In genomic region chr1:15574741-15575140, GRCh38 we compare ENCODE assay signal across 19 cellular contexts. TPM values are rescaled to one million over a fixed set of nuclear protein-coding genes. Genes with fewer than 3 reads are reported as not detected.
A peak's percentile ranks its signal among the peaks of the same experiment; 100 is the strongest.
DNase-seq lines count a peak whose midpoint lies in the region; ATAC-seq and TF ChIP-seq lines count a peak whose summit lies in the region.
"Had no signal": no experiment of that assay in that cellular context is flagged by ENCODE, and none has a peak within 500 bp of the region (broad histone marks: within the 10 kb centered on the region; RNA-seq: fewer than 3 reads in every experiment).

No MANE protein-coding gene starts in this region.

- H3K4me1 Mint-ChIP-seq in CD4-positive, CD25-positive, alpha-beta regulatory T cell, result peaks cover 15 to 45% (median 24%) of the 10 kb centered on the region in 4 donors
- peaks cover 19 to 41% (median 35%) of the 10 kb centered on the region in 7 donors for H3K4me1 Mint-ChIP-seq in naive thymus-derived CD4-positive, alpha-beta T cell
- peaks cover 8 to 11% of the 10 kb centered on the region in 2 donors for H3K4me1 Mint-ChIP-seq in natural killer cell treated with Interleukin-12 subunit alpha and Interleukin-12 subunit beta and Interleukin-15 and Interleukin-18, amount 100 ng/mL, for 72 hours (ENCODE audit: low read depth in 2 of 2)
- H3K4me1 Mint-ChIP-seq: mesothelial cell of epicardium had no signal

- CTCF ChIA-PET in naive thymus-derived CD4-positive, alpha-beta T cell (lab: Charles Lee), result no interaction called here

- H3K36me3 Mint-ChIP-seq in CD4-positive, CD25-positive, alpha-beta regulatory T cell, result peaks cover 22% of the 10 kb centered on the region
- peaks cover 5 to 33% (median 25%) of the 10 kb centered on the region in 5 donors for H3K36me3 Mint-ChIP-seq in naive thymus-derived CD4-positive, alpha-beta T cell
- no peaks in the 10 kb centered on the region for H3K36me3 Mint-ChIP-seq in natural killer cell treated with Interleukin-12 subunit alpha and Interleukin-12 subunit beta and Interleukin-15 and Interleukin-18, amount 100 ng/mL, for 72 hours

- POLR2A ChIA-PET in naive thymus-derived CD4-positive, alpha-beta T cell (lab: Charles Lee), result interaction anchor here (1.0 to 1.3 kb wide), 3 partner anchors 9 to 48 kb away, joined by 3 to 8 read pairs (median 3); partner anchors contain the start of gene DNAJC16

- H2AFZ ChIP-seq in Karpas-422 (ENCODE audit: low read length), result no peak overlapping the region

- no peak for TF ChIP-seq CTCF in 22Rv1 (IDR thresholded peaks at IDR 0.05)

- ATAC-seq in CD4-positive, CD25-positive, alpha-beta regulatory T cell (ENCODE audit: low read depth in 2 of 2), result no peak
- no peak for ATAC-seq in naive thymus-derived CD4-positive, alpha-beta T cell
- ATAC-seq in natural killer cell treated with Interleukin-12 subunit alpha and Interleukin-12 subunit beta and Interleukin-15 and Interleukin-18, amount 100 ng/mL, for 72 hours, result no peak
- no peak for ATAC-seq in HG03520 (IDR thresholded peaks at IDR 0.05; ENCODE audit: unreplicated experiment)
- no peak for ATAC-seq in HG02981 (IDR thresholded peaks at IDR 0.05; ENCODE audit: unreplicated experiment)

- H3K9ac ChIP-seq in Karpas-422 (ENCODE audit: low read length), result no peak overlapping the region

- no peaks in the 10 kb centered on the region for H3K27me3 Mint-ChIP-seq in CD4-positive, CD25-positive, alpha-beta regulatory T cell
- H3K27me3 Mint-ChIP-seq in naive thymus-derived CD4-positive, alpha-beta T cell, result no peaks in the 10 kb centered on the region
- H3K27me3 Mint-ChIP-seq in natural killer cell treated with Interleukin-12 subunit alpha and Interleukin-12 subunit beta and Interleukin-15 and Interleukin-18, amount 100 ng/mL, for 72 hours, result no peaks in the 10 kb centered on the region
- H3K27me3 Mint-ChIP-seq: activated naive CD8-positive, alpha-beta T cell treated with anti-CD3 and anti-CD28 coated beads, Interleukin-2, amount 10 ng/mL, durations not matched to agents 7 days and 5 days had no signal

- H3K4me3 Mint-ChIP-seq in CD4-positive, CD25-positive, alpha-beta regulatory T cell, result no peak overlapping the region
- peak overlapping the region in 1 of 10 donors; percentile 19 for H3K4me3 Mint-ChIP-seq in naive thymus-derived CD4-positive, alpha-beta T cell
- H3K4me3 Mint-ChIP-seq in natural killer cell treated with Interleukin-12 subunit alpha and Interleukin-12 subunit beta and Interleukin-15 and Interleukin-18, amount 100 ng/mL, for 72 hours, result no peak overlapping the region
- H3K4me3 Mint-ChIP-seq: activated naive CD8-positive, alpha-beta T cell treated with anti-CD3 and anti-CD28 coated beads, Interleukin-2, amount 10 ng/mL, durations not matched to agents 7 days and 5 days; mesothelial cell of epicardium had no signal

- no peaks in the 10 kb centered on the region for H3K27me3 ChIP-seq in CD4-positive, CD25-positive, alpha-beta regulatory T cell (ENCODE audit: control insufficient read depth, insufficient read depth, low read length)
- no peaks in the 10 kb centered on the region for H3K27me3 ChIP-seq in naive thymus-derived CD4-positive, alpha-beta T cell (ENCODE audit: control insufficient read depth in 2 of 2, insufficient read depth in 2 of 2, low read length in 2 of 2)
- H3K27me3 ChIP-seq in Karpas-422 (ENCODE audit: low read length), result no peaks in the 10 kb centered on the region
- H3K27me3 ChIP-seq: esophagus squamous epithelium, thyroid gland had no signal

- H3K4me1 ChIP-seq in CD4-positive, CD25-positive, alpha-beta regulatory T cell (ENCODE audit: control insufficient read depth, insufficient read depth, low read length, poor library complexity, severe bottlenecking), result peaks cover 27% of the 10 kb centered on the region
- H3K4me1 ChIP-seq in naive thymus-derived CD4-positive, alpha-beta T cell (ENCODE audit: control insufficient read depth in 2 of 2, insufficient read depth in 2 of 2, low read length in 2 of 2), result peaks cover 16 to 29% of the 10 kb centered on the region in 2 donors
- H3K4me1 ChIP-seq in Karpas-422 (ENCODE audit: low read length), result peaks cover 35% of the 10 kb centered on the region

- peak overlapping the region in 2 of 3 donors; percentile 72 to 90 for H3K27ac Mint-ChIP-seq in CD4-positive, CD25-positive, alpha-beta regulatory T cell
- H3K27ac Mint-ChIP-seq in naive thymus-derived CD4-positive, alpha-beta T cell, result peak overlapping the region in 8 of 9 donors; percentile 45 to 96 (median 74)
- H3K27ac Mint-ChIP-seq in natural killer cell treated with Interleukin-12 subunit alpha and Interleukin-12 subunit beta and Interleukin-15 and Interleukin-18, amount 100 ng/mL, for 72 hours, result no peak overlapping the region
- H3K27ac Mint-ChIP-seq: activated naive CD8-positive, alpha-beta T cell treated with anti-CD3 and anti-CD28 coated beads, Interleukin-2, amount 10 ng/mL, durations not matched to agents 7 days and 5 days; mesothelial cell of epicardium had no signal

- H3K9me3 Mint-ChIP-seq in CD4-positive, CD25-positive, alpha-beta regulatory T cell, result no peaks in the 10 kb centered on the region
- no peaks in the 10 kb centered on the region for H3K9me3 Mint-ChIP-seq in naive thymus-derived CD4-positive, alpha-beta T cell
- no peaks in the 10 kb centered on the region for H3K9me3 Mint-ChIP-seq in natural killer cell treated with Interleukin-12 subunit alpha and Interleukin-12 subunit beta and Interleukin-15 and Interleukin-18, amount 100 ng/mL, for 72 hours
- H3K9me3 Mint-ChIP-seq: activated naive CD8-positive, alpha-beta T cell treated with anti-CD3 and anti-CD28 coated beads, Interleukin-2, amount 10 ng/mL, durations not matched to agents 7 days and 5 days; mesothelial cell of epicardium had no signal

- no peak overlapping the region for H3K4me3 ChIP-seq in CD4-positive, CD25-positive, alpha-beta regulatory T cell (ENCODE audit: low read depth, low read length)
- H3K4me3 ChIP-seq in naive thymus-derived CD4-positive, alpha-beta T cell (ENCODE audit: low read length), result no peak overlapping the region
- H3K4me3 ChIP-seq in Karpas-422 (ENCODE audit: low read length), result no peak overlapping the region
- H3K4me3 ChIP-seq: esophagus squamous epithelium, thyroid gland had no signal

- intact Hi-C loops in naive thymus-derived CD4-positive, alpha-beta T cell (cut with micrococcal nuclease), result loop anchor here in 1 of 2 donors (5.0 kb wide), 1 partner anchor 168 kb away; the partner anchor contains the start of gene TMEM82

- no peaks in the 10 kb centered on the region for H3K9me3 ChIP-seq in CD4-positive, CD25-positive, alpha-beta regulatory T cell (ENCODE audit: control insufficient read depth in 2 of 2, low read length in 2 of 2)
- H3K9me3 ChIP-seq in naive thymus-derived CD4-positive, alpha-beta T cell (ENCODE audit: control insufficient read depth in 2 of 3, low read length in 3 of 3), result no peaks in the 10 kb centered on the region
- no peaks in the 10 kb centered on the region for H3K9me3 ChIP-seq in Karpas-422 (ENCODE audit: low read length)
- H3K9me3 ChIP-seq: esophagus squamous epithelium, thyroid gland had no signal

- no peak overlapping the region for H3K4me2 ChIP-seq in Karpas-422 (ENCODE audit: low read depth, low read length, poor library complexity, severe bottlenecking)

- no peaks in the 10 kb centered on the region for H3K9me2 ChIP-seq in Karpas-422 (replicated peaks; ENCODE audit: insufficient read depth, low read length)

- DNase-seq in CD4-positive, CD25-positive, alpha-beta regulatory T cell, result no peak
- DNase-seq in naive thymus-derived CD4-positive, alpha-beta T cell, result no peak
- DNase-seq in natural killer cell treated with Interleukin-12 subunit alpha and Interleukin-12 subunit beta and Interleukin-15 and Interleukin-18, amount 100 ng/mL, for 72 hours (ENCODE audit: low spot score), result no peak
- no peak for DNase-seq in Karpas-422
- DNase-seq: activated CD4-positive, alpha-beta T cell treated with anti-CD3 and anti-CD28 coated beads for 48 hours; activated naive CD8-positive, alpha-beta T cell treated with anti-CD3 and anti-CD28 coated beads, Interleukin-2, amount 10 ng/mL, durations not matched to agents 7 days and 5 days; AML-193; esophagus squamous epithelium; GF-D8; NCI-H187; NCI-H446 treated with DMSO at 0.1 percent for 48 hours; SHP77; stimulated activated CD4-positive, alpha-beta T cell treated with anti-CD3 and anti-CD28 coated beads, Interleukin-2, amount 100 ng/mL, for 48 hours; thyroid gland had no signal

- peaks cover 24% of the 10 kb centered on the region for H3K36me3 ChIP-seq in CD4-positive, CD25-positive, alpha-beta regulatory T cell (ENCODE audit: control insufficient read depth, insufficient read depth, low read length)
- peaks cover 0 to 36% (median 0%) of the 10 kb centered on the region in 3 experiments for H3K36me3 ChIP-seq in naive thymus-derived CD4-positive, alpha-beta T cell (ENCODE audit: control insufficient read depth in 2 of 3, insufficient read depth in 3 of 3, low read length in 3 of 3)
- H3K36me3 ChIP-seq in Karpas-422 (ENCODE audit: insufficient read depth, low read length), result no peaks in the 10 kb centered on the region; the same call in 1 of the 2 replicates
- H3K36me3 ChIP-seq: thyroid gland had no signal

- no peaks in the 10 kb centered on the region for H4K20me1 ChIP-seq in Karpas-422 (ENCODE audit: insufficient read depth, low read depth, low read length)

- 0 out of 2 replicates have a peak overlapping the region, but pooled peaks have one; percentile 22 for H3K27ac ChIP-seq in 22Rv1
- no peak overlapping the region for H3K27ac ChIP-seq in CD4-positive, CD25-positive, alpha-beta regulatory T cell (ENCODE audit: insufficient read depth, low read length, poor library complexity, severe bottlenecking)
- peak overlapping the region; percentile 63 for H3K27ac ChIP-seq in cingulate gyrus (ENCODE audit: low read depth, low read length)
- peak overlapping the region; percentile 20 for H3K27ac ChIP-seq in naive thymus-derived CD4-positive, alpha-beta T cell (ENCODE audit: low read depth, low read length)
- no peak overlapping the region for H3K27ac ChIP-seq in Karpas-422 (ENCODE audit: low read length)
- H3K27ac ChIP-seq: esophagus squamous epithelium had no signal

- no peaks in the 10 kb centered on the region for H3K79me2 ChIP-seq in Karpas-422 (ENCODE audit: low read length)

RNA-seq across cellular contexts. Expression of gene AGMAT, which starts 10.1 kb away (rescaled TPM):
- 8.9 TPM for total RNA-seq in CD4-positive, CD25-positive, alpha-beta regulatory T cell
- 10 to 100 TPM in 3 of 4 donors, 1 to 10 TPM in 1; 9.1 to 12.7 (median 11.6) TPM for polyA plus RNA-seq in CD4-positive, CD25-positive, alpha-beta regulatory T cell
- total RNA-seq in naive thymus-derived CD4-positive, alpha-beta T cell, result 10 to 100 TPM in 1 of 5 experiments, 1 to 10 TPM in 4; 6.4 to 21.5 (median 9.5) TPM
- polyA plus RNA-seq in naive thymus-derived CD4-positive, alpha-beta T cell, result 10 to 100 TPM; 14.5 to 16.9 TPM
- 1 to 10 TPM; 3.4 to 8.6 TPM for total RNA-seq in natural killer cell treated with Interleukin-12 subunit alpha and Interleukin-12 subunit beta and Interleukin-15 and Interleukin-18, amount 100 ng/mL, for 72 hours
- 3.3 and 8.6 TPM in 2 replicates for total RNA-seq in Karpas-422 (2014; rRNA removed; shearing (Covaris generic); ENCODE audit: low replicate concordance)

RNA-seq across cellular contexts. Expression of gene DDI2, which starts 42.5 kb away (rescaled TPM):
- total RNA-seq in CD4-positive, CD25-positive, alpha-beta regulatory T cell, result 61.2 TPM
- polyA plus RNA-seq in CD4-positive, CD25-positive, alpha-beta regulatory T cell, result 1 to 10 TPM; 3.2 to 7.7 (median 5.5) TPM
- 10 to 100 TPM; 24.5 to 46.8 (median 37.0) TPM for total RNA-seq in naive thymus-derived CD4-positive, alpha-beta T cell
- 1 to 10 TPM; 3.2 to 6.7 TPM for polyA plus RNA-seq in naive thymus-derived CD4-positive, alpha-beta T cell
- total RNA-seq in natural killer cell treated with Interleukin-12 subunit alpha and Interleukin-12 subunit beta and Interleukin-15 and Interleukin-18, amount 100 ng/mL, for 72 hours, result 10 to 100 TPM; 35.0 to 55.4 TPM
- total RNA-seq in Karpas-422 (2014; rRNA removed; shearing (Covaris generic); ENCODE audit: low replicate concordance), result 29.3 and 40.0 TPM in 2 replicates

RNA-seq across cellular contexts. Expression of gene DNAJC16, which starts 48.1 kb away (rescaled TPM):
- 17.0 TPM for total RNA-seq in CD4-positive, CD25-positive, alpha-beta regulatory T cell
- polyA plus RNA-seq in CD4-positive, CD25-positive, alpha-beta regulatory T cell, result 10 to 100 TPM in 1 of 4 donors, 1 to 10 TPM in 3; 6.5 to 12.4 (median 7.7) TPM
- 10 to 100 TPM; 17.8 to 29.4 (median 25.0) TPM for total RNA-seq in naive thymus-derived CD4-positive, alpha-beta T cell
- polyA plus RNA-seq in naive thymus-derived CD4-positive, alpha-beta T cell, result 10 to 100 TPM in 1 of 2 donors, 1 to 10 TPM in 1; 9.6 to 10.0 TPM
- total RNA-seq in natural killer cell treated with Interleukin-12 subunit alpha and Interleukin-12 subunit beta and Interleukin-15 and Interleukin-18, amount 100 ng/mL, for 72 hours, result 10 to 100 TPM; 15.5 to 23.7 TPM
- total RNA-seq in Karpas-422 (2014; rRNA removed; shearing (Covaris generic); ENCODE audit: low replicate concordance), result 15.5 and 31.0 TPM in 2 replicates

RNA-seq across cellular contexts. Expression of gene CASP9, which starts 50.7 kb away (rescaled TPM):
- 7.8 TPM for total RNA-seq in CD4-positive, CD25-positive, alpha-beta regulatory T cell
- polyA plus RNA-seq in CD4-positive, CD25-positive, alpha-beta regulatory T cell, result 10 to 100 TPM in 2 of 4 donors, 1 to 10 TPM in 2; 5.8 to 11.7 (median 8.3) TPM
- 10 to 100 TPM; 14.7 to 22.2 (median 15.7) TPM for total RNA-seq in naive thymus-derived CD4-positive, alpha-beta T cell
- 1 to 10 TPM; 9.0 to 9.3 TPM for polyA plus RNA-seq in naive thymus-derived CD4-positive, alpha-beta T cell
- 10 to 100 TPM; 15.1 to 18.0 TPM for total RNA-seq in natural killer cell treated with Interleukin-12 subunit alpha and Interleukin-12 subunit beta and Interleukin-15 and Interleukin-18, amount 100 ng/mL, for 72 hours
- 26.1 and 31.8 TPM in 2 replicates for total RNA-seq in Karpas-422 (2014; rRNA removed; shearing (Covaris generic); ENCODE audit: low replicate concordance)

Comparison
In these comparisons a context has a peak if more than half of its experiments do, and no peak if none do; other contexts are left out.
1. H3K27ac ChIP-seq: peak in 22Rv1 (single experiment), cingulate gyrus (single experiment) and naive thymus-derived CD4-positive, alpha-beta T cell (single experiment); none in CD4-positive, CD25-positive, alpha-beta regulatory T cell (single experiment) and Karpas-422 (single experiment).
2. H3K27ac Mint-ChIP-seq: peak in CD4-positive, CD25-positive, alpha-beta regulatory T cell (2 of 3) and naive thymus-derived CD4-positive, alpha-beta T cell (8 of 9); none in natural killer cell treated with Interleukin-12 subunit alpha and Interleukin-12 subunit beta and Interleukin-15 and Interleukin-18, amount 100 ng/mL, for 72 hours (0 of 2).